1 cellular context compared by ENCODE assay signal in genomic region chr14:100375963-100376735, GRCh38.
TF ChIP-seq lines count a peak whose summit lies in the region.

WDR25 (plus strand) TSS chr14:100376485.

TF ChIP-seq in SK-N-SH, 30 proteins besides CTCF, POLR2A, EP300 and RAD21 (continued from another document):
- no peak for TF ChIP-seq PBX3 (IDR thresholded peaks at IDR 0.05)
- peak; percentile 85; the same call in 1 of the 2 replicates for TF ChIP-seq SIN3A (IDR thresholded peaks at IDR 0.05; ENCODE audit: borderline replicate concordance, low read depth, low read length)
- TF ChIP-seq MEF2A (IDR thresholded peaks at IDR 0.05; ENCODE audit: borderline replicate concordance, low read depth), result no peak
- no peak for TF ChIP-seq USF2 (IDR thresholded peaks at IDR 0.05; ENCODE audit: borderline replicate concordance, low read depth, low read length)
- TF ChIP-seq REST (IDR thresholded peaks at IDR 0.05; ENCODE audit: low read depth, low read length), result no peak
- TF ChIP-seq MAX (IDR thresholded peaks at IDR 0.05; ENCODE audit: low read depth), result peak; percentile 45; the same call in 1 of the 2 replicates
- peak; percentile 61; the same call in 1 of the 2 replicates for TF ChIP-seq YY1 (IDR thresholded peaks at IDR 0.05; ENCODE audit: low read depth)
- TF ChIP-seq USF1 (IDR thresholded peaks at IDR 0.05; ENCODE audit: borderline replicate concordance, low read depth), result 0 out of 2 replicates have a peak, but pooled peaks have one; percentile 12
- TF ChIP-seq GATA2 (CRISPR knock-in tag; IDR thresholded peaks at IDR 0.05), result no peak
- no peak; the same call in 1 of the 2 replicates for TF ChIP-seq RCOR1 (IDR thresholded peaks at IDR 0.05; ENCODE audit: low read length)
- no peak for TF ChIP-seq FOXJ3 (CRISPR knock-in tag; IDR thresholded peaks at IDR 0.05)
- no peak for TF ChIP-seq RFX5 (IDR thresholded peaks at IDR 0.05; ENCODE audit: low read length)
- TF ChIP-seq FOSL2 (IDR thresholded peaks at IDR 0.05; ENCODE audit: borderline replicate concordance, low read depth), result no peak
- peak; percentile 68 for TF ChIP-seq POLR2AphosphoS5 (IDR thresholded peaks at IDR 0.05; ENCODE audit: low read depth, low read length)
- TF ChIP-seq CHD2 (IDR thresholded peaks at IDR 0.05; ENCODE audit: low read length, partially characterized antibody), result peak; percentile 85
- peak; percentile 67 for TF ChIP-seq NFIC (IDR thresholded peaks at IDR 0.05; ENCODE audit: borderline replicate concordance)
